ENCODE assay signal across 14 cellular contexts in the genomic region with DNA sequence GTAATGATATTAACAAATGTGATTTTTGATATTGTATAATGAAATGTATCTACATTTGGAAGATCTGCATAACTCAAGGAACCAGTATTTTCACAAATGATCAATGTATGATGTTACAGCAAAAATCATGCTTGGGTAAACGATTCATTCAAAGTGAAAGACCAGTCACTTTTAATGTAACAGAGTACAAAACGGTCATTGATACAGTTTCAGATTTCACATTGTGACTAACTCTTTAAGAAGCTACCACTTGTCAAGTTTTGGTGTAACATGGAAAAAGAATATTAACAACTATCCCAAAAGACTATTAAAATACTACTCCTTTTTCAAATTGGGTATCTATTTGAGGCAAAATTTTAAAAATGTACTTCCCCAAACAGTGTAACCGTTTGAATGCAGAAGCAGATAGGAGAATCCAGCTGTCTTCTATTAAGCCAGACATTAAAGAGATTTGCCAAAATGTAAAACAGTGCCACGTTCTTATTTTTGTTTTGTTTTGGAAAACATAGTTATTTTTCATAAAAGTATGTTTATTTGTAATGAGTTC. TPM values are rescaled to one million over a fixed set of nuclear protein-coding genes. Genes with fewer than 3 reads are reported as not detected.
DNase-seq lines count a peak whose midpoint lies in the region; ATAC-seq and TF ChIP-seq lines count a peak whose summit lies in the region.
"Had no signal": no experiment of that assay in that cellular context is flagged by ENCODE, and none has a peak within 500 bp of the region (broad histone marks: within the 10 kb centered on the region; RNA-seq: fewer than 3 reads in every experiment).

No MANE protein-coding gene starts in this region.

- intact Hi-C loops in Right ventricle myocardium inferior (cut with DNase I) (no loop called here), PC-3 (cut with micrococcal nuclease) (loop anchor here (2.0 to 10.0 kb wide), 3 partner anchors 31 to 173 kb away; partner anchors contain the start of gene AKAP13), body of pancreas (cut with DNase I) (no loop called here)

- CTCF ChIA-PET in PC-3 (lab: Charles Lee): interaction anchor here (3.0 kb wide), 1 partner anchor 81 kb away, joined by 19 read pairs; no protein-coding TSS in a partner anchor

- peak overlapping the region; percentile 73 for H3K4me2 ChIP-seq in PC-3 (ENCODE audit: low read length)

- DNase-seq in right atrium auricular region (ENCODE audit: low spot score) (no peak), Right ventricle myocardium inferior (ENCODE audit: missing footprints) (no peak), PC-3 (peak; percentile 81), epithelial cell of prostate (ENCODE audit: low read depth, low spot score) (peak; percentile 36), NCI-H2107 (lab: John Stamatoyannopoulos, UW) (no peak), body of pancreas (no peak)
- no peak for DNase-seq in effector CD4-positive, alpha-beta T cell
- DNase-seq: activated effector memory CD4-positive, alpha-beta T cell treated with Interleukin-2 at 50 U/mL for 16 hours; lower lobe of right lung; NCI-H2171 treated with DMSO at 0.1 percent for 48 hours; sigmoid colon; T-helper 17 cell had no signal

- H3K4me3 ChIP-seq in right atrium auricular region: no peak overlapping the region
- H3K4me3 ChIP-seq in PC-3 (ENCODE audit: low read length): peak overlapping the region; percentile 40; the same call in 1 of the 2 replicates
- no peak overlapping the region for H3K4me3 ChIP-seq in urinary bladder (ENCODE audit: low read depth, low read length)
- no peak overlapping the region for H3K4me3 ChIP-seq in body of pancreas
- H3K4me3 ChIP-seq: lower lobe of right lung, sigmoid colon had no signal

- H3K79me2 ChIP-seq in PC-3 (ENCODE audit: low read length): peaks cover 90% of the 10 kb centered on the region

- no peak overlapping the region for H2AFZ ChIP-seq in PC-3 (ENCODE audit: low read length)

- H3F3A ChIP-seq in PC-3 (ENCODE audit: low read length, unreplicated experiment): peaks cover 5% of the 10 kb centered on the region

- no peak for TF ChIP-seq POLR2A in body of pancreas (IDR thresholded peaks at IDR 0.05)

- H3K9me3 ChIP-seq in right atrium auricular region: no peaks in the 10 kb centered on the region
- H3K9me3 ChIP-seq in PC-3 (ENCODE audit: low read length): no peaks in the 10 kb centered on the region
- H3K9me3 ChIP-seq in body of pancreas: no peaks in the 10 kb centered on the region
- H3K9me3 ChIP-seq: lower lobe of right lung, sigmoid colon had no signal

- H3K4me1 ChIP-seq in right atrium auricular region: peaks cover 0 to 59% of the 10 kb centered on the region in 2 donors
- peaks cover 70% of the 10 kb centered on the region for H3K4me1 ChIP-seq in PC-3 (ENCODE audit: insufficient read depth, low read length)
- H3K4me1 ChIP-seq in urinary bladder (ENCODE audit: insufficient read depth): no peaks in the 10 kb centered on the region
- H3K4me1 ChIP-seq in body of pancreas: peaks cover 36% of the 10 kb centered on the region

- whole genome bisulfite sequencing in urinary bladder: 26% methylated on average over 4 of the region's 4 CpGs
- WGBS in body of pancreas, 2 donors: 38 to 41% methylated on average over 4 of the region's 4 CpGs

- BruUV-seq in PC-3 (replicated peaks; lab: Mats Ljungman, UMichigan): no TSS peak

- POLR2A ChIA-PET in PC-3 (lab: Charles Lee; ENCODE audit: unreplicated experiment): no interaction called here

- TF ChIP-seq CTCF in right atrium auricular region (IDR thresholded peaks at IDR 0.05): no peak
- no peak for TF ChIP-seq CTCF in PC-3 (conservative IDR thresholded peaks at IDR 0.05; ENCODE audit: low read depth, low read length)
- TF ChIP-seq CTCF in body of pancreas (IDR thresholded peaks at IDR 0.05): no peak

- no peaks in the 10 kb centered on the region for H3K9me2 ChIP-seq in PC-3 (replicated peaks; ENCODE audit: low read length)

- H4K20me1 ChIP-seq in PC-3 (ENCODE audit: low read length): no peaks in the 10 kb centered on the region

- peak overlapping the region; percentile 11 to 76 for H3K27ac ChIP-seq in right atrium auricular region
- H3K27ac ChIP-seq in PC-3 (ENCODE audit: low read length): peak overlapping the region; percentile 96
- H3K27ac ChIP-seq in epithelial cell of prostate: peak overlapping the region; percentile 97
- H3K27ac ChIP-seq in urinary bladder (ENCODE audit: low read depth): peak overlapping the region; percentile 10
- peak overlapping the region in 1 of 4 donors; percentile 54 for H3K27ac ChIP-seq in body of pancreas

- ATAC-seq in Right ventricle myocardium inferior: no peak
- ATAC-seq in PC-3: no peak
- ATAC-seq in body of pancreas: no peak
- ATAC-seq: esophagus mucosa, lower lobe of right lung, T-helper 17 cell had no signal

- H3K27me3 ChIP-seq in right atrium auricular region (no peaks in the 10 kb centered on the region), PC-3 (ENCODE audit: low read length) (no peaks in the 10 kb centered on the region), body of pancreas (no peaks in the 10 kb centered on the region)
- H3K27me3 ChIP-seq: sigmoid colon had no signal

- H3K9ac ChIP-seq in PC-3 (ENCODE audit: low read length): peak overlapping the region; percentile 33

- H3K36me3 ChIP-seq in right atrium auricular region (no peaks in the 10 kb centered on the region), PC-3 (ENCODE audit: low read depth, low read length) (no peaks in the 10 kb centered on the region), urinary bladder (ENCODE audit: insufficient read depth) (no peaks in the 10 kb centered on the region), body of pancreas (replicated peaks in 1 of 2; ENCODE audit: insufficient read depth in 1 of 2, low read depth in 2 of 2) (no peaks in the 10 kb centered on the region)
- H3K36me3 ChIP-seq: lower lobe of right lung, sigmoid colon had no signal

RNA-seq across cellular contexts. Expression of gene AKAP13, which starts 31.7 kb away (rescaled TPM):
- total RNA-seq in right atrium auricular region (100 to 1,000 TPM; 293 to 339 TPM), Right ventricle myocardium inferior (292 TPM), PC-3 (2014; rRNA removed) (36.8 and 46.8 TPM in 2 replicates), urinary bladder (206 TPM), body of pancreas (100 to 1,000 TPM; 102 to 160 TPM)
- 84.2 TPM for polyA plus RNA-seq in urinary bladder

Comparison
In these comparisons a context has a peak if more than half of its experiments do, and no peak if none do; other contexts are left out.
1. DNase-seq: peak in PC-3 (single experiment) and epithelial cell of prostate (single experiment); none in right atrium auricular region (single experiment), Right ventricle myocardium inferior (single experiment), NCI-H2107 (single experiment), effector CD4-positive, alpha-beta T cell (single experiment) and body of pancreas (0 of 4).